In genomic region chr1:33239487-33239886, GRCh38 we compare ENCODE assay signal across 32 cellular contexts.
"Had no signal": no experiment of that assay in that cellular context is flagged by ENCODE, and none has a peak within 500 bp of the region (broad histone marks: within the 10 kb centered on the region; RNA-seq: fewer than 3 reads in every experiment).

No MANE protein-coding gene starts in this region.

- DNase-seq: activated CD4-positive, alpha-beta T cell treated with anti-CD3 and anti-CD28 coated beads for 36 hours; activated CD4-positive, CD25-positive, alpha-beta regulatory T cell; activated CD8-positive, alpha-beta memory T cell treated with anti-CD3 and anti-CD28 coated beads, Interleukin-2, amount 10 ng/mL, durations not matched to agents 7 days and 5 days; activated CD8-positive, alpha-beta T cell treated with anti-CD3 and anti-CD28 coated beads, Interleukin-2, amount 10 ng/mL, durations not matched to agents 7 days and 5 days; activated naive CD4-positive, alpha-beta T cell treated with anti-CD3 and anti-CD28 coated beads for 36 hours; activated naive CD8-positive, alpha-beta T cell treated with anti-CD3 and anti-CD28 coated beads, Interleukin-2, amount 10 ng/mL, durations not matched to agents 7 days and 5 days; activated T-cell treated with anti-CD3 and anti-CD28 coated beads, Interleukin-2, amount 50 U/mL, for 48 hours; effector memory CD8-positive, alpha-beta T cell; head of caudate nucleus; hippocampal formation; left cardiac atrium; midbrain; naive thymus-derived CD4-positive, alpha-beta T cell; nucleus accumbens; pancreas; psoas muscle; stimulated activated CD4-positive, alpha-beta T cell treated with anti-CD3 and anti-CD28 coated beads, Interleukin-1b, Interleukin-23, amount 100 ng/mL, for 48 hours; stimulated activated CD4-positive, alpha-beta T cell treated with anti-CD3 and anti-CD28 coated beads, Interleukin-4, amount 100 ng/mL, for 4 hours; stimulated activated CD8-positive, alpha-beta memory T cell treated with anti-CD3 and anti-CD28 coated beads, Interleukin-4, amount 100 ng/mL, for 48 hours; stimulated activated naive CD8-positive, alpha-beta T cell treated with anti-CD3 and anti-CD28 coated beads, Interleukin-15, amount 100 ng/mL, for 72 hours; substantia nigra; T-helper 2 cell; upper lobe of left lung had no signal

- H3K36me3 ChIP-seq: ascending aorta, cardiac muscle cell, gastroesophageal sphincter, pancreas, upper lobe of left lung, vagina had no signal

- H3K4me3 ChIP-seq: ascending aorta, cardiac muscle cell, coronary artery, gastroesophageal sphincter, pancreas, psoas muscle, smooth muscle cell, upper lobe of left lung, vagina had no signal

- H3K27me3 ChIP-seq: ascending aorta, cardiac muscle cell, gastroesophageal sphincter, pancreas, upper lobe of left lung, vagina had no signal

- H3K4me1 ChIP-seq: ascending aorta, gastroesophageal sphincter, pancreas, psoas muscle had no signal

- FAIRE-seq: endothelial cell of umbilical vein, keratinocyte, pancreas had no signal

- H3K9me3 ChIP-seq: ascending aorta, gastroesophageal sphincter, pancreas, psoas muscle, upper lobe of left lung, vagina had no signal

- ATAC-seq: activated CD4-positive, alpha-beta T cell treated with anti-CD3 and anti-CD28 coated beads for 36 hours; activated CD8-positive, alpha-beta memory T cell treated with anti-CD3 and anti-CD28 coated beads, Interleukin-2, amount 10 ng/mL, durations not matched to agents 7 days and 5 days; activated CD8-positive, alpha-beta T cell treated with anti-CD3 and anti-CD28 coated beads, Interleukin-2, amount 10 ng/mL, durations not matched to agents 7 days and 5 days; effector memory CD8-positive, alpha-beta T cell; gastroesophageal sphincter; left cardiac atrium; naive thymus-derived CD4-positive, alpha-beta T cell; pancreas; psoas muscle; stimulated activated memory B cell treated with anti-CD40 and anti-IgM and Interleukin-4, amounts not matched to agents 10 μg/mL and 1 μg/mL and 100 μg/mL, for 72 hours; stimulated activated naive CD8-positive, alpha-beta T cell treated with anti-CD3 and anti-CD28 coated beads, Interleukin-15, amount 100 ng/mL, for 72 hours had no signal

- H3K4me2 ChIP-seq: smooth muscle cell had no signal

- H3K27ac ChIP-seq: ascending aorta, cardiac muscle cell, coronary artery, gastroesophageal sphincter, pancreas, psoas muscle, upper lobe of left lung, vagina had no signal
